In genomic region chr1:181021155-181021554, GRCh38 we compare ENCODE assay signal across 1 cellular context.
A peak's percentile ranks its signal among the peaks of the same experiment; 100 is the strongest.
TF ChIP-seq lines count a peak whose summit lies in the region.

No MANE protein-coding gene starts in this region.

TF ChIP-seq in HepG2, 621 proteins besides CTCF, POLR2A, EP300 and RAD21:
- peak; percentile 53; the same call in 1 of the 2 replicates for TF ChIP-seq MAFF (IDR thresholded peaks at IDR 0.05; ENCODE audit: low read depth, low read length)
- no peak for TF ChIP-seq DRAP1 (CRISPR knock-in tag; IDR thresholded peaks at IDR 0.05)
- peak; percentile 44 to 58 for TF ChIP-seq MAFK (conservative IDR thresholded peaks at IDR 0.05 in 1 of 2, IDR thresholded peaks at IDR 0.05 in 1 of 2; ENCODE audit: low read length in 2 of 2)
- TF ChIP-seq MAFG (CRISPR knock-in tag; IDR thresholded peaks at IDR 0.05), result no peak
